Comparison of ENCODE assay signal across 8 cellular contexts in genomic region chr3:87350367-87351199, GRCh38.
A peak's percentile ranks its signal among the peaks of the same experiment; 100 is the strongest.
DNase-seq lines count a peak whose midpoint lies in the region; ATAC-seq and TF ChIP-seq lines count a peak whose summit lies in the region.

No MANE protein-coding gene starts in this region.

- H3K4me3 Mint-ChIP-seq in activated CD8-positive, alpha-beta memory T cell treated with anti-CD3 and anti-CD28 coated beads, Interleukin-2, amount 10 ng/mL, durations not matched to agents 7 days and 5 days: no peak overlapping the region
- no peak overlapping the region for H3K4me3 Mint-ChIP-seq in central memory CD8-positive, alpha-beta T cell
- no peak overlapping the region for H3K4me3 Mint-ChIP-seq in type B pancreatic cell

- intact Hi-C loops in left colon (cut with DNase I, micrococcal nuclease): loop anchor here in 1 of 2 donors (10.0 kb wide), 2 partner anchors 654 to 764 kb away; no protein-coding TSS in a partner anchor

- H3K4me1 ChIP-seq in NT2/D1 (ENCODE audit: insufficient read depth, insufficient read length): no peaks in the 10 kb centered on the region

- H3K36me3 ChIP-seq in NT2/D1 (ENCODE audit: insufficient read depth, insufficient read length, low read length): no peaks in the 10 kb centered on the region

- H3K36me3 Mint-ChIP-seq in activated CD8-positive, alpha-beta memory T cell treated with anti-CD3 and anti-CD28 coated beads, Interleukin-2, amount 10 ng/mL, durations not matched to agents 7 days and 5 days: no peaks in the 10 kb centered on the region
- no peaks in the 10 kb centered on the region for H3K36me3 Mint-ChIP-seq in central memory CD8-positive, alpha-beta T cell (ENCODE audit: insufficient read depth)
- H3K36me3 Mint-ChIP-seq in type B pancreatic cell: no peaks in the 10 kb centered on the region

- H3K27ac Mint-ChIP-seq in activated CD8-positive, alpha-beta memory T cell treated with anti-CD3 and anti-CD28 coated beads, Interleukin-2, amount 10 ng/mL, durations not matched to agents 7 days and 5 days: no peak overlapping the region
- no peak overlapping the region for H3K27ac Mint-ChIP-seq in central memory CD8-positive, alpha-beta T cell (ENCODE audit: low read depth)
- no peak overlapping the region for H3K27ac Mint-ChIP-seq in type B pancreatic cell

- peak; percentile 92 for ATAC-seq in activated CD8-positive, alpha-beta memory T cell treated with anti-CD3 and anti-CD28 coated beads, Interleukin-2, amount 10 ng/mL, durations not matched to agents 7 days and 5 days
- peak; percentile 100 for ATAC-seq in GM19463 (IDR thresholded peaks at IDR 0.05; ENCODE audit: unreplicated experiment)
- peak; percentile 99 for ATAC-seq in HG03378 (IDR thresholded peaks at IDR 0.05; ENCODE audit: unreplicated experiment)
- peak; percentile 76 for ATAC-seq in central memory CD8-positive, alpha-beta T cell (replicated peaks; ENCODE audit: extremely low read depth, poor library complexity, severe bottlenecking)
- ATAC-seq in left colon: peak; percentile 80

- TF ChIP-seq CTCF in type B pancreatic cell (conservative IDR thresholded peaks at IDR 0.05): peak; percentile 98

- no peaks in the 10 kb centered on the region for H3K9me3 ChIP-seq in NT2/D1 (ENCODE audit: insufficient read depth, low read length)

- no peak for DNase-seq in activated CD8-positive, alpha-beta memory T cell treated with anti-CD3 and anti-CD28 coated beads, Interleukin-2, amount 10 ng/mL, durations not matched to agents 7 days and 5 days
- DNase-seq in activated CD8-positive, alpha-beta memory T cell treated with anti-CD3 and anti-CD28 coated beads, Interleukin-2, amount 50 U/mL, for 48 hours: no peak
- DNase-seq in NT2/D1 (ENCODE audit: low read depth, low spot score): peak; percentile 20
- no peak for DNase-seq in central memory CD8-positive, alpha-beta T cell (ENCODE audit: low spot score in 2 of 2)
- no peak for DNase-seq in left colon
- DNase-seq in type B pancreatic cell (ENCODE audit: extremely low spot score, unreplicated experiment): no peak

- H3K27me3 Mint-ChIP-seq in activated CD8-positive, alpha-beta memory T cell treated with anti-CD3 and anti-CD28 coated beads, Interleukin-2, amount 10 ng/mL, durations not matched to agents 7 days and 5 days: peaks cover 17% of the 10 kb centered on the region
- peaks cover 27% of the 10 kb centered on the region for H3K27me3 Mint-ChIP-seq in central memory CD8-positive, alpha-beta T cell
- H3K27me3 Mint-ChIP-seq in type B pancreatic cell: no peaks in the 10 kb centered on the region

- no peaks in the 10 kb centered on the region for H3K27me3 ChIP-seq in NT2/D1 (ENCODE audit: insufficient read depth, insufficient read length)

- CTCF ChIA-PET in activated CD8-positive, alpha-beta memory T cell treated with anti-CD3 and anti-CD28 coated beads, Interleukin-2, amount 10 ng/mL, durations not matched to agents 7 days and 5 days (lab: Charles Lee): interaction anchor here (0.6 to 2.1 kb wide), 14 partner anchors 11 to 762 kb away, joined by 3 to 15 read pairs (median 4); no protein-coding TSS in a partner anchor

- no peaks in the 10 kb centered on the region for H3K9me3 Mint-ChIP-seq in activated CD8-positive, alpha-beta memory T cell treated with anti-CD3 and anti-CD28 coated beads, Interleukin-2, amount 10 ng/mL, durations not matched to agents 7 days and 5 days (ENCODE audit: low read depth)
- no peaks in the 10 kb centered on the region for H3K9me3 Mint-ChIP-seq in central memory CD8-positive, alpha-beta T cell
- H3K9me3 Mint-ChIP-seq in type B pancreatic cell: no peaks in the 10 kb centered on the region

- no peaks in the 10 kb centered on the region for H3K4me1 Mint-ChIP-seq in activated CD8-positive, alpha-beta memory T cell treated with anti-CD3 and anti-CD28 coated beads, Interleukin-2, amount 10 ng/mL, durations not matched to agents 7 days and 5 days
- H3K4me1 Mint-ChIP-seq in central memory CD8-positive, alpha-beta T cell: no peaks in the 10 kb centered on the region
- peaks cover 3% of the 10 kb centered on the region for H3K4me1 Mint-ChIP-seq in type B pancreatic cell (ENCODE audit: unreplicated experiment)

- H3K9ac ChIP-seq in NT2/D1 (ENCODE audit: insufficient read length, low read depth): no peak overlapping the region

- H3K4me3 ChIP-seq in NT2/D1 (ENCODE audit: insufficient read length, low read depth): no peak overlapping the region
